ENCODE assay signal across 9 cellular contexts in the genomic region with DNA sequence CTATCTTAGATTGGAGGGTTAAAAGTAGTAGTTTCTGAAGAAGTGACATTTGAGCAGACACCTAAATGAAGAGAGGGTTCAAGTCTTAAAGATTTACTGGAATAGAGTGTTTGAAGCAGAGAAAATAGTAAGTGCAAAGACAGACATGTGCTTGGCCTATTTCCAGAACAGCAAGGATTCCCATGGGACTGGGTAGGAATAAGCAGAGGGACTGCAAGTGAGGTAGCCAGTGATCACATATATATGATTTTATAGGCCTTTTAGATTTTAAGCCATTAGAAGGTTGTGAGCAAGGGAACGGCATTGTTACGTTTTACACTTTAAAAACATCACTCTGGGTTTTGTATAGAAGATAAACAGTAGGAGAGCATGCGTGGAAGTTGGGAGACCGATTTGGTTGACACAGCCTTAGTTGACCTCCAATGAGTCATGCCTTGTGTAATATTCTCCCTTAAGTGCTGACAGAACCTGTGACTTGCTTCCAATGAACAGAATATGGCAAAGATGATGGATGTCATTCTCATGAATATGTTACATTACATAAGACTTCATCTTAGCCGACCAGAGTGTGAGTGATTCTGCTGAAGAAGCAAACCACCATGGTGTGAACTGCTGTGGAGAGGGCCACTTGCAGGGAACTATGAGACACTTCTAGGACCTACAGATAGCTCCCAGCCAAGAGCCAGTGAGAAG. TPM values are rescaled to one million over a fixed set of nuclear protein-coding genes. Genes with fewer than 3 reads are reported as not detected.
DNase-seq lines count a peak whose midpoint lies in the region; ATAC-seq and TF ChIP-seq lines count a peak whose summit lies in the region.
"Had no signal": no experiment of that assay in that cellular context is flagged by ENCODE, and none has a peak within 500 bp of the region (broad histone marks: within the 10 kb centered on the region; RNA-seq: fewer than 3 reads in every experiment).

No MANE protein-coding gene starts in this region.

- H3K27me3 ChIP-seq in HCT116 (ENCODE audit: insufficient read depth, low read length): no peaks in the 10 kb centered on the region
- H3K27me3 ChIP-seq in RWPE2 (ENCODE audit: insufficient read depth, poor library complexity, severe bottlenecking): no peaks in the 10 kb centered on the region
- no peaks in the 10 kb centered on the region for H3K27me3 ChIP-seq in sigmoid colon
- H3K27me3 ChIP-seq in smooth muscle cell (ENCODE audit: low read depth): no peaks in the 10 kb centered on the region
- H3K27me3 ChIP-seq in H7 (ENCODE audit: control insufficient read depth, insufficient read depth, low read length): no peaks in the 10 kb centered on the region
- H3K27me3 ChIP-seq: neutrophil had no signal

- H3K9me2 ChIP-seq in HCT116 (ENCODE audit: insufficient read depth): no peaks in the 10 kb centered on the region

- POLR2A ChIA-PET in HCT116 (lab: Charles Lee): interaction anchor here (0.9 kb wide), 1 partner anchor 13 kb away, joined by 3 read pairs; no protein-coding TSS in a partner anchor

- intact Hi-C loops in HCT116 (cut with micrococcal nuclease): no loop called here
- intact Hi-C loops in sigmoid colon (cut with DNase I): loop anchor here (5.0 kb wide), 2 partner anchors 34 to 199 kb away; no protein-coding TSS in a partner anchor

- H3K27ac ChIP-seq in HCT116 (ENCODE audit: low read depth, low read length): no peak overlapping the region
- H3K27ac ChIP-seq in RWPE2 (ENCODE audit: poor library complexity, severe bottlenecking): peak overlapping the region; percentile 55
- H3K27ac ChIP-seq in sigmoid colon: peak overlapping the region; percentile 28 to 83 (median 76)
- no peak overlapping the region for H3K27ac ChIP-seq in smooth muscle cell (ENCODE audit: low read depth)
- H3K27ac ChIP-seq: neutrophil had no signal

- 73 to 83% methylated on average over 5 of the region's 5 CpGs for WGBS in sigmoid colon, 2 donors
- WGBS in smooth muscle cell (ENCODE audit: low lambda C conversion rate): 68% methylated on average over 5 of the region's 5 CpGs

- CTCF ChIA-PET in HCT116 (lab: Charles Lee): no interaction called here

- H3F3A ChIP-seq in smooth muscle cell (ENCODE audit: low read depth): no peaks in the 10 kb centered on the region

- TF ChIP-seq RAD21 in HCT116 (IDR thresholded peaks at IDR 0.05; ENCODE audit: low read depth): no peak

- peak overlapping the region; percentile 36 for H2AFZ ChIP-seq in HCT116 (ENCODE audit: low read depth, low read length, poor library complexity, severe bottlenecking)
- no peak overlapping the region for H2AFZ ChIP-seq in smooth muscle cell (ENCODE audit: low read depth)

- no peaks in the 10 kb centered on the region for H4K20me1 ChIP-seq in HCT116 (ENCODE audit: insufficient read depth)
- no peaks in the 10 kb centered on the region for H4K20me1 ChIP-seq in smooth muscle cell (ENCODE audit: low read depth)

- H3K9ac ChIP-seq in HCT116 (ENCODE audit: low read length) (no peak overlapping the region), smooth muscle cell (ENCODE audit: low read depth) (no peak overlapping the region)

- TF ChIP-seq EP300 in sigmoid colon (IDR thresholded peaks at IDR 0.05): peak in 3 of 4 donors; percentile 29 to 90 (median 75)

- no peaks in the 10 kb centered on the region for H3K79me2 ChIP-seq in HCT116 (ENCODE audit: insufficient read depth, low read length)
- H3K79me2 ChIP-seq in smooth muscle cell (ENCODE audit: low read depth): no peaks in the 10 kb centered on the region

- peaks cover 12 to 46% of the 10 kb centered on the region in 2 experiments for H3K4me1 ChIP-seq in HCT116 (ENCODE audit: control insufficient read depth in 1 of 2, insufficient read depth in 2 of 2, low read length in 2 of 2)
- peaks cover 37% of the 10 kb centered on the region for H3K4me1 ChIP-seq in RWPE2 (ENCODE audit: insufficient read depth, poor library complexity, severe bottlenecking)
- peaks cover 0 to 41% (median 38%) of the 10 kb centered on the region in 4 donors for H3K4me1 ChIP-seq in sigmoid colon
- no peaks in the 10 kb centered on the region for H3K4me1 ChIP-seq in smooth muscle cell (ENCODE audit: low read depth)

- H3K4me3 ChIP-seq in HCT116 (replicated peaks in 1 of 2; ENCODE audit: low read depth in 1 of 2, low read length in 2 of 2): no peak overlapping the region
- no peak overlapping the region for H3K4me3 ChIP-seq in RWPE2 (ENCODE audit: severe bottlenecking)
- H3K4me3 ChIP-seq in sigmoid colon: no peak overlapping the region
- no peak overlapping the region for H3K4me3 ChIP-seq in smooth muscle cell
- no peak overlapping the region for H3K4me3 ChIP-seq in H7 (ENCODE audit: insufficient read depth, low read depth, low read length)

- ATAC-seq in HCT116: no peak
- ATAC-seq in RWPE2 (ENCODE audit: low read depth): peak; percentile 85

- H3K36me3 ChIP-seq in HCT116 (ENCODE audit: control insufficient read depth in 1 of 2, insufficient read depth in 2 of 2, low read length in 2 of 2) (no peaks in the 10 kb centered on the region), RWPE2 (ENCODE audit: low read depth) (no peaks in the 10 kb centered on the region), sigmoid colon (no peaks in the 10 kb centered on the region), smooth muscle cell (ENCODE audit: low read depth) (no peaks in the 10 kb centered on the region), H7 (replicated peaks; ENCODE audit: control insufficient read depth, insufficient read depth, low read length) (no peaks in the 10 kb centered on the region)
- H3K36me3 ChIP-seq: neutrophil had no signal

- H3K9me3 ChIP-seq in HCT116 (ENCODE audit: control insufficient read depth in 1 of 2, insufficient read depth in 1 of 2, low read depth in 1 of 2, low read length in 2 of 2) (no peaks in the 10 kb centered on the region), RWPE2 (ENCODE audit: severe bottlenecking) (no peaks in the 10 kb centered on the region), sigmoid colon (no peaks in the 10 kb centered on the region), smooth muscle cell (replicated peaks; ENCODE audit: low read depth) (no peaks in the 10 kb centered on the region)
- H3K9me3 ChIP-seq: neutrophil had no signal

- TF ChIP-seq CTCF in HCT116 (IDR thresholded peaks at IDR 0.05 in 2 of 3, conservative IDR thresholded peaks at IDR 0.05 in 1 of 3; ENCODE audit: borderline replicate concordance in 1 of 3, insufficient read depth in 1 of 3, low read depth in 2 of 3, low read length in 2 of 3): no peak
- no peak for TF ChIP-seq CTCF in RWPE2 (IDR thresholded peaks at IDR 0.05; ENCODE audit: poor library complexity, severe bottlenecking)
- TF ChIP-seq CTCF in sigmoid colon (IDR thresholded peaks at IDR 0.05): no peak
- no peak for TF ChIP-seq CTCF in smooth muscle cell (IDR thresholded peaks at IDR 0.05; ENCODE audit: borderline replicate concordance, insufficient read depth, poor library complexity, severe bottlenecking)

- no TSS peak for BruUV-seq in HCT116 (replicated peaks; lab: Mats Ljungman, UMichigan)

- in situ Hi-C loops in KBM-7 (cut with MboI; ENCODE audit: low pct_unique_long_range_greater_than_20kb, low sequenced_read_pairs): no loop called here

- RAD21 ChIA-PET in HCT116 (lab: Charles Lee; ENCODE audit: low non-redundant PET in 1 of 2, low total read pairs in 2 of 2, uncharacterized antibody in 2 of 2, unreplicated experiment in 2 of 2): no interaction called here

- TF ChIP-seq POLR2A in HCT116 (IDR thresholded peaks at IDR 0.05; ENCODE audit: borderline replicate concordance, extremely low read depth, insufficient read depth, insufficient read length): no peak
- no peak for TF ChIP-seq POLR2A in sigmoid colon (IDR thresholded peaks at IDR 0.05)

- no peak for DNase-seq in HCT116 (ENCODE audit: low read depth, low spot score)
- DNase-seq in RWPE2 (ENCODE audit: low spot score): no peak
- DNase-seq in fibroblast of the conjunctiva (ENCODE audit: low read depth): peak; percentile 89
- DNase-seq in sigmoid colon: peak; percentile 76
- no peak for DNase-seq in activated CD4-positive, CD25-positive, alpha-beta regulatory T cell (lab: John Stamatoyannopoulos, UW)
- DNase-seq in KBM-7: no peak
- DNase-seq in smooth muscle cell (lab: John Stamatoyannopoulos, UW; ENCODE audit: unreplicated experiment): no peak
- no peak for DNase-seq in H7

- H3K4me2 ChIP-seq in HCT116 (ENCODE audit: low read length) (peak overlapping the region; percentile 13; the same call in 1 of the 2 replicates), smooth muscle cell (no peak overlapping the region)

TF ChIP-seq in HCT116, 20 proteins besides CTCF, POLR2A, EP300 and RAD21:
- peak; percentile 34; the same call in 1 of the 2 replicates for TF ChIP-seq CBX3 (IDR thresholded peaks at IDR 0.05; ENCODE audit: low read depth)
- TF ChIP-seq CEBPB (IDR thresholded peaks at IDR 0.05; ENCODE audit: low read depth): peak; percentile 27; the same call in 1 of the 2 replicates
- TF ChIP-seq FOSL1 (IDR thresholded peaks at IDR 0.05; ENCODE audit: low read depth): peak; percentile 48
- TF ChIP-seq ATF3 (IDR thresholded peaks at IDR 0.05): no peak
- no peak for TF ChIP-seq TCF7L2 (IDR thresholded peaks at IDR 0.05; ENCODE audit: borderline replicate concordance, extremely low read depth, insufficient read depth, insufficient read length)
- no peak for TF ChIP-seq MAX (IDR thresholded peaks at IDR 0.05)

RNA-seq across cellular contexts. Expression of gene SLC4A7, which starts 37.1 kb away (rescaled TPM):
- 37.6 TPM for total RNA-seq in HCT116 (2021; ENCODE audit: unreplicated experiment)
- polyA plus RNA-seq in HCT116 (2012): 9.7 and 12.0 TPM in 2 replicates
- total RNA-seq in sigmoid colon: 10 to 100 TPM; 63.8 to 91.0 (median 75.1) TPM
- 1 to 10 TPM; 1.6 to 6.3 (median 2.4) TPM for polyA plus RNA-seq in sigmoid colon
- total RNA-seq in smooth muscle cell: 62.8 and 72.2 TPM in 2 replicates
- 13.1 and 13.2 TPM in 2 replicates for polyA plus RNA-seq in smooth muscle cell
- 61.1 and 112 TPM in 2 replicates for total RNA-seq in H7 (2014; rRNA removed; shearing (Covaris generic))

Comparison
In these comparisons a context has a peak if more than half of its experiments do, and no peak if none do; other contexts are left out.
1. DNase-seq: peak in fibroblast of the conjunctiva (single experiment) and sigmoid colon (single experiment); none in HCT116 (single experiment), RWPE2 (single experiment), activated CD4-positive, CD25-positive, alpha-beta regulatory T cell (0 of 4), KBM-7 (single experiment), smooth muscle cell (single experiment) and H7 (single experiment).
2. H3K27ac ChIP-seq: peak in RWPE2 (single experiment) and sigmoid colon (4 of 4); none in HCT116 (single experiment) and smooth muscle cell (single experiment).